In the genomic region with DNA sequence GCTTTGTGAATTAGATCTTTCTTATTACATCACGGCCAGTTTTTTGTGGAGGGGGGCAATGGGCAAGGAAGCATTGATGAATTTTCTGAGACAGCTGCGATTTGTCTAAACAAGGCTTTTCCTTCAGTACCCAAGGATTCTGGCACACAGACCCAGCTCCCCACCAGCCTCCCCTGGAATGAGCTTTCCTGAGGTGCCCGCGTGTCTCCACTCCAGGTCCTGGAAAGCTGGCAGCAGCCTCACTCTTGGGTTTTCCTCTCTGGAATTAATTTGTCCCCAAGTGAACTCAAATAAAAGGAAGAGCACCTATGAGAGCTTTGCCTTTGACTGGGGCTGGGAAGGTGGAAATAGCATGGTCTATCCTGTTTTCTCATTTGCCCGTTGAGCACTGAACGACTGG, we compare ENCODE assay signal across 14 cellular contexts.
A peak's percentile ranks its signal among the peaks of the same experiment; 100 is the strongest.
DNase-seq lines count a peak whose midpoint lies in the region; ATAC-seq and TF ChIP-seq lines count a peak whose summit lies in the region.
"Had no signal": no experiment of that assay in that cellular context is flagged by ENCODE, and none has a peak within 500 bp of the region (broad histone marks: within the 10 kb centered on the region; RNA-seq: fewer than 3 reads in every experiment).

No MANE protein-coding gene starts in this region.

- ATAC-seq in Right ventricle myocardium superior (ENCODE audit: poor library complexity) (no peak), lower lobe of right lung (no peak), HG02763 (IDR thresholded peaks at IDR 0.05; ENCODE audit: unreplicated experiment) (no peak)

- H3K27ac ChIP-seq in lower lobe of right lung, result peak overlapping the region; percentile 25
- peak overlapping the region; percentile 60 to 91 (median 78) for H3K27ac ChIP-seq in thyroid gland
- H3K27ac ChIP-seq: HL-60 had no signal

- H3K9me3 ChIP-seq in lower lobe of right lung, result no peaks in the 10 kb centered on the region
- no peaks in the 10 kb centered on the region for H3K9me3 ChIP-seq in thyroid gland
- H3K9me3 ChIP-seq: BE2C had no signal

- 48 to 57% methylated on average over 6 of the region's 6 CpGs for WGBS in thyroid gland, 2 donors

- intact Hi-C loops in cardiac septum (cut with DNase I), result no loop called here
- intact Hi-C loops in Right ventricle myocardium superior (cut with DNase I), result no loop called here
- intact Hi-C loops in lower lobe of right lung (cut with DNase I), result no loop called here
- intact Hi-C loops in thyroid gland (cut with DNase I), result no loop called here

- TF ChIP-seq CTCF in lower lobe of right lung (IDR thresholded peaks at IDR 0.05) (no peak), thyroid gland (IDR thresholded peaks at IDR 0.05) (no peak)

- H3K27me3 ChIP-seq in lower lobe of right lung (ENCODE audit: low read depth) (peaks cover 4% of the 10 kb centered on the region), thyroid gland (no peaks in the 10 kb centered on the region)
- H3K27me3 ChIP-seq: BE2C had no signal

- H3K36me3 ChIP-seq in lower lobe of right lung (no peaks in the 10 kb centered on the region), thyroid gland (no peaks in the 10 kb centered on the region)
- H3K36me3 ChIP-seq: BE2C had no signal

- peaks cover 51% of the 10 kb centered on the region for H3K4me1 ChIP-seq in lower lobe of right lung
- H3K4me1 ChIP-seq in thyroid gland, result peaks cover 46 to 67% of the 10 kb centered on the region in 2 donors
- H3K4me1 ChIP-seq: BE2C had no signal

- no peak overlapping the region for H3K4me3 ChIP-seq in lower lobe of right lung
- H3K4me3 ChIP-seq in thyroid gland (replicated peaks in 1 of 3), result no peak overlapping the region

- DNase-seq in cardiac septum (ENCODE audit: low spot score), result peak; percentile 59
- DNase-seq in Right ventricle myocardium superior, result no peak
- DNase-seq in lower lobe of right lung, result no peak
- DNase-seq in thyroid gland, result peak; percentile 62 to 72
- no peak for DNase-seq in effector CD4-positive, alpha-beta T cell
- DNase-seq in HUDEP-2 (lab: John Stamatoyannopoulos, UW; ENCODE audit: unreplicated experiment in 76 of 76), result no peak
- DNase-seq: BE2C; C1 segment of cervical spinal cord; CD4-positive, CD25-positive, alpha-beta regulatory T cell; CD8-positive, alpha-beta memory T cell; COR-L47; H9 had no signal

- TF ChIP-seq POLR2A in thyroid gland (IDR thresholded peaks at IDR 0.05), result no peak

Comparison
In these comparisons a context has a peak if more than half of its experiments do, and no peak if none do; other contexts are left out.
1. DNase-seq: peak in cardiac septum (single experiment) and thyroid gland (2 of 2); none in Right ventricle myocardium superior (single experiment), lower lobe of right lung (single experiment), effector CD4-positive, alpha-beta T cell (single experiment) and HUDEP-2 (0 of 76).